Comparison of ENCODE assay signal across 11 cellular contexts in genomic region chr9:137387034-137387890, GRCh38. TPM values are rescaled to one million over a fixed set of nuclear protein-coding genes. Genes with fewer than 3 reads are reported as not detected.
DNase-seq lines count a peak whose midpoint lies in the region; ATAC-seq and TF ChIP-seq lines count a peak whose summit lies in the region.
"Had no signal": no experiment of that assay in that cellular context is flagged by ENCODE, and none has a peak within 500 bp of the region (broad histone marks: within the 10 kb centered on the region; RNA-seq: fewer than 3 reads in every experiment).

No MANE protein-coding gene starts in this region.

- H3K4me1 ChIP-seq in endodermal cell (ENCODE audit: control insufficient read depth, insufficient read depth, low read length) (peaks cover 4% of the 10 kb centered on the region), spleen (peaks cover 5 to 70% (median 40%) of the 10 kb centered on the region in 6 donors), OCI-LY7 (ENCODE audit: insufficient read depth, low read length, poor library complexity, severe bottlenecking) (no peaks in the 10 kb centered on the region)
- H3K4me1 ChIP-seq: tibial artery had no signal

- peak overlapping the region; percentile 72 for H3K27ac Mint-ChIP-seq in activated CD4-positive, alpha-beta memory T cell treated with anti-CD3 and anti-CD28 coated beads, Interleukin-2, amount 10 ng/mL, durations not matched to agents 7 days and 5 days
- no peak overlapping the region for H3K27ac Mint-ChIP-seq in endodermal cell

- no peak overlapping the region for H3K4me3 Mint-ChIP-seq in activated CD4-positive, alpha-beta memory T cell treated with anti-CD3 and anti-CD28 coated beads, Interleukin-2, amount 10 ng/mL, durations not matched to agents 7 days and 5 days
- no peak overlapping the region for H3K4me3 Mint-ChIP-seq in endodermal cell

- TF ChIP-seq CTCF in GM06990 (IDR thresholded peaks at IDR 0.05; ENCODE audit: insufficient read depth, low read length, poor library complexity, severe bottlenecking) (no peak), endodermal cell (conservative IDR thresholded peaks at IDR 0.05) (no peak), spleen (IDR thresholded peaks at IDR 0.05 in 8 of 11, conservative IDR thresholded peaks at IDR 0.05 in 3 of 11) (no peak), OCI-LY7 (conservative IDR thresholded peaks at IDR 0.05; ENCODE audit: low read length) (no peak)

- CTCF ChIA-PET in activated CD4-positive, alpha-beta memory T cell treated with anti-CD3 and anti-CD28 coated beads, Interleukin-2, amount 10 ng/mL, durations not matched to agents 7 days and 5 days (lab: Charles Lee) = interaction anchor here (0.8 kb wide), 1 partner anchor 100 kb away, joined by 3 read pairs; no protein-coding TSS in a partner anchor
- CTCF ChIA-PET in OCI-LY7 (lab: Charles Lee; ENCODE audit: unreplicated experiment) = no interaction called here

- intact Hi-C loops in spleen (cut with DNase I; ENCODE audit: low total_unique reads) (no loop called here), OCI-LY7 (cut with micrococcal nuclease; ENCODE audit: unreplicated experiment) (no loop called here)

- H3K27ac ChIP-seq in endodermal cell (ENCODE audit: low read depth, low read length) (peak overlapping the region; percentile 63), spleen (peak overlapping the region; percentile 46 to 79 (median 76)), OCI-LY7 (ENCODE audit: low read depth, low read length, poor library complexity, severe bottlenecking) (no peak overlapping the region)
- H3K27ac ChIP-seq: tibial artery had no signal

- no peaks in the 10 kb centered on the region for H3K9me3 Mint-ChIP-seq in activated CD4-positive, alpha-beta memory T cell treated with anti-CD3 and anti-CD28 coated beads, Interleukin-2, amount 10 ng/mL, durations not matched to agents 7 days and 5 days
- H3K9me3 Mint-ChIP-seq in endodermal cell = no peaks in the 10 kb centered on the region

- H3K4me3 ChIP-seq in GM06990 (replicated peaks; ENCODE audit: low read depth, low read length) (no peak overlapping the region), endodermal cell (ENCODE audit: low read length) (no peak overlapping the region), spleen (peak overlapping the region in 1 of 8 donors; percentile 28), OCI-LY7 (ENCODE audit: low read depth, low read length, poor library complexity, severe bottlenecking) (no peak overlapping the region)
- H3K4me3 ChIP-seq: tibial artery had no signal

- no peaks in the 10 kb centered on the region for H3K79me2 ChIP-seq in OCI-LY7 (ENCODE audit: insufficient read depth, low read depth, low read length)

- 91 to 94% methylated on average over 32 to 37 of the region's 37 CpGs for WGBS in endodermal cell (ENCODE audit: insufficient coverage in 1 of 2, insufficient read length in 1 of 2), 2 experiments
- WGBS in spleen, 5 donors = 39 to 53% (median 42%) methylated on average over 16 to 37 of the region's 37 CpGs

- H3K4me1 Mint-ChIP-seq in activated CD4-positive, alpha-beta memory T cell treated with anti-CD3 and anti-CD28 coated beads, Interleukin-2, amount 10 ng/mL, durations not matched to agents 7 days and 5 days = peaks cover 11% of the 10 kb centered on the region
- H3K4me1 Mint-ChIP-seq in endodermal cell = peaks cover 6% of the 10 kb centered on the region

- ATAC-seq in HG03095 (IDR thresholded peaks at IDR 0.05; ENCODE audit: unreplicated experiment) = no peak

- H3K27me3 ChIP-seq in GM06990 (replicated peaks; ENCODE audit: control insufficient read depth, insufficient read depth, low read length) (no peaks in the 10 kb centered on the region), endodermal cell (ENCODE audit: control insufficient read depth, insufficient read depth, low read length, poor library complexity, severe bottlenecking) (no peaks in the 10 kb centered on the region), spleen (replicated peaks in 1 of 7) (no peaks in the 10 kb centered on the region)
- H3K27me3 ChIP-seq: tibial artery had no signal

- peak; percentile 12 for DNase-seq in GM06990 (ENCODE audit: extremely low read depth, insufficient read length)
- DNase-seq in activated CD4-positive, alpha-beta memory T cell treated with anti-CD3 and anti-CD28 coated beads, Interleukin-2, amount 10 ng/mL, durations not matched to agents 7 days and 5 days = peak; percentile 43
- no peak for DNase-seq in endodermal cell
- DNase-seq in spleen = no peak
- no peak for DNase-seq in OCI-LY7 (ENCODE audit: low spot score)
- DNase-seq in T-helper 9 cell = no peak
- DNase-seq in NCI-H1694 treated with DMSO at 0.1 percent for 48 hours (lab: John Stamatoyannopoulos, UW) = no peak

- TF ChIP-seq POLR2A in spleen (IDR thresholded peaks at IDR 0.05) = no peak

- no peaks in the 10 kb centered on the region; the same call in 1 of the 2 replicates for H3K36me3 ChIP-seq in GM06990 (ENCODE audit: control insufficient read depth, insufficient read depth, low read length)
- H3K36me3 ChIP-seq in endodermal cell (ENCODE audit: control insufficient read depth, insufficient read depth, low read length) = no peaks in the 10 kb centered on the region
- H3K36me3 ChIP-seq in spleen = peaks cover 0 to 45% (median 0%) of the 10 kb centered on the region in 6 donors
- H3K36me3 ChIP-seq in OCI-LY7 (ENCODE audit: insufficient read depth, low read length) = no peaks in the 10 kb centered on the region

- POLR2A ChIA-PET in activated CD4-positive, alpha-beta memory T cell treated with anti-CD3 and anti-CD28 coated beads, Interleukin-2, amount 10 ng/mL, durations not matched to agents 7 days and 5 days (lab: Charles Lee) = interaction anchor here (0.6 kb wide), 1 partner anchor 365 kb away, joined by 3 read pairs; no protein-coding TSS in a partner anchor
- POLR2A ChIA-PET in OCI-LY7 (lab: Charles Lee) = no interaction called here

- BruUV-seq in OCI-LY7 (replicated peaks; lab: Mats Ljungman, UMichigan) = no TSS peak

- H3K9me3 ChIP-seq in endodermal cell (ENCODE audit: control insufficient read depth, low read length) (no peaks in the 10 kb centered on the region), spleen (no peaks in the 10 kb centered on the region), OCI-LY7 (ENCODE audit: low read length) (no peaks in the 10 kb centered on the region)
- H3K9me3 ChIP-seq: tibial artery had no signal

- no peaks in the 10 kb centered on the region for H3K36me3 Mint-ChIP-seq in activated CD4-positive, alpha-beta memory T cell treated with anti-CD3 and anti-CD28 coated beads, Interleukin-2, amount 10 ng/mL, durations not matched to agents 7 days and 5 days (ENCODE audit: low read depth)
- H3K36me3 Mint-ChIP-seq in endodermal cell (ENCODE audit: low read depth) = peaks cover 6% of the 10 kb centered on the region

- no peaks in the 10 kb centered on the region for H3K9me2 ChIP-seq in OCI-LY7 (ENCODE audit: insufficient read depth, low read length)

- H3K9ac ChIP-seq in endodermal cell (ENCODE audit: extremely low read depth, low read length, poor library complexity, severe bottlenecking) = no peak overlapping the region

- no peak overlapping the region for H3K4me2 ChIP-seq in OCI-LY7 (ENCODE audit: low read length)

- no peaks in the 10 kb centered on the region for H4K20me1 ChIP-seq in OCI-LY7 (ENCODE audit: insufficient read depth, low read length)

- no peak overlapping the region for H2AFZ ChIP-seq in OCI-LY7 (ENCODE audit: low read length)

- no peaks in the 10 kb centered on the region for H3K27me3 Mint-ChIP-seq in activated CD4-positive, alpha-beta memory T cell treated with anti-CD3 and anti-CD28 coated beads, Interleukin-2, amount 10 ng/mL, durations not matched to agents 7 days and 5 days
- H3K27me3 Mint-ChIP-seq in endodermal cell (ENCODE audit: insufficient read depth) = no peaks in the 10 kb centered on the region

RNA-seq across cellular contexts. Expression of gene EXD3, which starts 35.7 kb away (rescaled TPM):
- 10 to 100 TPM; 17.9 to 18.1 TPM for total RNA-seq in activated CD4-positive, alpha-beta memory T cell treated with anti-CD3 and anti-CD28 coated beads, Interleukin-2, amount 10 ng/mL, durations not matched to agents 7 days and 5 days
- 10 to 100 TPM; 15.5 to 31.0 TPM for total RNA-seq in endodermal cell
- polyA plus RNA-seq in endodermal cell (2013, experiment 1 of 2) = 25.5 TPM
- 25.1 TPM for polyA plus RNA-seq in endodermal cell (2013, experiment 2 of 2)
- 10 to 100 TPM; 14.5 to 52.8 (median 29.8) TPM for total RNA-seq in spleen
- polyA plus RNA-seq in spleen = 10 to 100 TPM; 15.6 to 62.3 (median 43.4) TPM
- total RNA-seq in OCI-LY7 (2014; rRNA removed; shearing (Covaris generic)) = 14.2 and 27.0 TPM in 2 replicates
- total RNA-seq in OCI-LY7 (2022) = 20.8 and 27.0 TPM in 2 replicates

RNA-seq across cellular contexts. Expression of gene NOXA1, which starts 35.9 kb away (rescaled TPM):
- total RNA-seq in activated CD4-positive, alpha-beta memory T cell treated with anti-CD3 and anti-CD28 coated beads, Interleukin-2, amount 10 ng/mL, durations not matched to agents 7 days and 5 days = under 1 TPM; 0.50 to 0.73 TPM
- 1 to 10 TPM; 5.0 to 5.9 TPM for total RNA-seq in endodermal cell
- polyA plus RNA-seq in endodermal cell (2013, experiment 1 of 2) = 1.9 TPM
- 1.2 TPM for polyA plus RNA-seq in endodermal cell (2013, experiment 2 of 2)
- total RNA-seq in spleen = 10 to 100 TPM in 2 of 7 donors, 1 to 10 TPM in 5; 1.9 to 15.0 (median 5.3) TPM
- polyA plus RNA-seq in spleen = 10 to 100 TPM in 1 of 3 donors, 1 to 10 TPM in 2; 3.2 to 10.7 (median 7.8) TPM
- not detected in 2 replicates for total RNA-seq in OCI-LY7 (2014; rRNA removed; shearing (Covaris generic))
- not detected in 2 replicates for total RNA-seq in OCI-LY7 (2022)

RNA-seq across cellular contexts. Expression of gene ENTPD8, which starts 53.9 kb away (rescaled TPM):
- total RNA-seq in activated CD4-positive, alpha-beta memory T cell treated with anti-CD3 and anti-CD28 coated beads, Interleukin-2, amount 10 ng/mL, durations not matched to agents 7 days and 5 days = not detected
- total RNA-seq in endodermal cell (under 1 TPM; 0.33 to 0.75 TPM), spleen (under 1 TPM in 3 of 7 donors, not detected in 4; 0.26 to 0.37 (median 0.28) TPM), OCI-LY7 (2022) (not detected in 2 replicates)
- polyA plus RNA-seq in endodermal cell (2013, experiment 1 of 2) = 0.25 TPM
- 0.17 TPM for polyA plus RNA-seq in endodermal cell (2013, experiment 2 of 2)
- under 1 TPM; 0.07 to 0.10 (median 0.09) TPM for polyA plus RNA-seq in spleen
- total RNA-seq in OCI-LY7 (2014; rRNA removed; shearing (Covaris generic)) = not detected in 2 replicates
- total RNA-seq: activated CD8-positive, alpha-beta memory T cell treated with anti-CD3 and anti-CD28 coated beads for 36 hours; kidney epithelial cell had no signal

Comparison
In these comparisons a context has a peak if more than half of its experiments do, and no peak if none do; other contexts are left out.
1. DNase-seq: peak in GM06990 (single experiment) and activated CD4-positive, alpha-beta memory T cell treated with anti-CD3 and anti-CD28 coated beads, Interleukin-2, amount 10 ng/mL, durations not matched to agents 7 days and 5 days (single experiment); none in endodermal cell (single experiment), spleen (single experiment), OCI-LY7 (single experiment), T-helper 9 cell (single experiment) and NCI-H1694 treated with DMSO at 0.1 percent for 48 hours (single experiment).